ENCODE assay signal across 8 cellular contexts in genomic region chr19:49266409-49266808, GRCh38. TPM values are rescaled to one million over a fixed set of nuclear protein-coding genes. Genes with fewer than 3 reads are reported as not detected.
DNase-seq lines count a peak whose midpoint lies in the region; ATAC-seq, FAIRE-seq and TF ChIP-seq lines count a peak whose summit lies in the region.
"Not testable (repeated sequence)": the region's sequence is repeated elsewhere in the genome, so short reads cannot be mapped to it uniquely, and the experiment has no call there.

No MANE protein-coding gene starts in this region.

- not testable (repeated sequence) for H3K4me3 ChIP-seq in MG63; SK-N-MC; keratinocyte (ENCODE audit: control insufficient read depth in 2 of 3, extremely low read depth in 1 of 3, insufficient read depth in 2 of 3, low read depth in 1 of 3, low read length in 3 of 3); retinal pigment epithelial cell (ENCODE audit: low read length); thoracic aorta

- not testable (repeated sequence) for H3K9me1 ChIP-seq in keratinocyte (ENCODE audit: control insufficient read depth, extremely low read depth, insufficient read depth, low read length)

- dilution Hi-C loops in keratinocyte (cut with MboI; ENCODE audit: extremely low pct_ligation_motif_present, low sequenced_read_pairs) = not testable (repeated sequence)

- H4K20me1 ChIP-seq in keratinocyte (ENCODE audit: control insufficient read depth, extremely low read depth, insufficient read depth, low read length) = not testable (repeated sequence)

- H3K4me1 ChIP-seq in keratinocyte (ENCODE audit: control insufficient read depth, extremely low read depth, insufficient read depth, low read length); thoracic aorta (ENCODE audit: control insufficient read depth in 1 of 2, low read depth in 2 of 2): not testable (repeated sequence)

- not testable (repeated sequence) for H3K9ac ChIP-seq in SK-N-MC (ENCODE audit: insufficient read length); keratinocyte (ENCODE audit: control insufficient read depth, extremely low read depth, insufficient read depth, low read length)

- H3K9me3 ChIP-seq in MG63 (peaks cover 47% of the 10 kb centered on the region), thoracic aorta (peaks cover 11% of the 10 kb centered on the region)
- H3K9me3 ChIP-seq in SK-N-MC (ENCODE audit: low read depth, low read length); keratinocyte (ENCODE audit: control insufficient read depth, low read depth, low read length): not testable (repeated sequence)

- not testable (repeated sequence) for FAIRE-seq in keratinocyte (lab: Jason Lieb, UNC)

- peak; percentile 33 to 66 (median 41) for TF ChIP-seq CTCF in keratinocyte (optimal IDR thresholded peaks at IDR 0.05 in 1 of 3, IDR thresholded peaks at IDR 0.05 in 1 of 3, conservative IDR thresholded peaks at IDR 0.05 in 1 of 3; ENCODE audit: extremely low read depth in 1 of 3, insufficient read depth in 2 of 3, low read length in 3 of 3)
- TF ChIP-seq CTCF in retinal pigment epithelial cell (conservative IDR thresholded peaks at IDR 0.05; ENCODE audit: low read depth, low read length) = peak; percentile 54
- peak; percentile 44 for TF ChIP-seq CTCF in thoracic aorta (IDR thresholded peaks at IDR 0.05)

- not testable (repeated sequence) for H3K79me2 ChIP-seq in keratinocyte (ENCODE audit: control insufficient read depth, insufficient read depth, low read length)

- not testable (repeated sequence) for H2AFZ ChIP-seq in keratinocyte (ENCODE audit: control insufficient read depth, low read length)

- ATAC-seq in thoracic aorta (ENCODE audit: insufficient number of reproducible peaks, low FRiP score, low read depth) = not testable (repeated sequence)

- not testable (repeated sequence) for H3K27me3 ChIP-seq in MG63; keratinocyte (ENCODE audit: control insufficient read depth, extremely low read depth, insufficient read depth, low read length); thoracic aorta (replicated peaks; ENCODE audit: insufficient read depth)

- H3K36me3 ChIP-seq in MG63; SK-N-MC (ENCODE audit: insufficient read depth, low read length); keratinocyte (ENCODE audit: control insufficient read depth in 2 of 2, extremely low read depth in 1 of 2, insufficient read depth in 2 of 2, low read length in 2 of 2); thoracic aorta: not testable (repeated sequence)

- DNase-seq in EH (ENCODE audit: low read depth) = peak; percentile 64
- DNase-seq in MG63 = peak; percentile 62
- DNase-seq in SK-N-MC (ENCODE audit: low read depth, low spot score) = peak; percentile 40
- peak; percentile 28 for DNase-seq in activated T-cell treated with anti-CD3 and anti-CD28 coated beads for 4 hours
- DNase-seq in dermis blood vessel endothelial cell = peak; percentile 63
- DNase-seq in keratinocyte (ENCODE audit: low read depth, low spot score); retinal pigment epithelial cell (ENCODE audit: low read depth); thoracic aorta (ENCODE audit: low spot score): not testable (repeated sequence)

- H3K27ac ChIP-seq in SK-N-MC; keratinocyte (ENCODE audit: control insufficient read depth, insufficient read depth, low read length); thoracic aorta: not testable (repeated sequence)

- not testable (repeated sequence) for H3K4me2 ChIP-seq in keratinocyte (ENCODE audit: control insufficient read depth, extremely low read depth, insufficient read depth, low read depth, low read length)

RNA-seq across cellular contexts. Expression of gene SLC6A16, which starts 58.6 kb away (rescaled TPM):
- not detected in 2 replicates for total RNA-seq in MG63 (2014; rRNA removed; shearing (Covaris generic); ENCODE audit: low replicate concordance)
- total RNA-seq in dermis blood vessel endothelial cell (0.28 and 1.0 TPM in 2 replicates), thoracic aorta (1 to 10 TPM; 2.4 to 2.8 TPM)
- 0.04 TPM in 1 of 3 replicates, not detected in the others for polyA plus RNA-seq in keratinocyte
- polyA plus RNA-seq in keratinocyte (2011; ENCODE audit: low read depth) = not detected
- not detected in 2 replicates for polyA plus RNA-seq in keratinocyte (2011; cell fraction: cytosol; rRNA removed)
- 0.25 and 0.35 TPM in 2 replicates for polyA plus RNA-seq in keratinocyte (2011; cell fraction: nucleus; rRNA removed)
- polyA plus RNA-seq in keratinocyte (2012; ENCODE audit: low replicate concordance) = not detected in 2 replicates
- not detected in 3 replicates for polyA minus RNA-seq in keratinocyte
- polyA minus RNA-seq in keratinocyte (2011; cell fraction: cytosol; rRNA and poly(A)+ RNA removed) = not detected
- 0.23 TPM in 1 of 2 replicates, not detected in the other for polyA minus RNA-seq in keratinocyte (2011; cell fraction: nucleus; rRNA and poly(A)+ RNA removed)
